Comparison of ENCODE assay signal across 8 cellular contexts in genomic region chr10:130109796-130110235, GRCh38. TPM values are rescaled to one million over a fixed set of nuclear protein-coding genes. Genes with fewer than 3 reads are reported as not detected.
A peak's percentile ranks its signal among the peaks of the same experiment; 100 is the strongest.
DNase-seq lines count a peak whose midpoint lies in the region; ATAC-seq, FAIRE-seq and TF ChIP-seq lines count a peak whose summit lies in the region.

No MANE protein-coding gene starts in this region.

- H3K36me3 ChIP-seq in mammary epithelial cell (ENCODE audit: insufficient read depth, low read length), result no peaks in the 10 kb centered on the region
- H3K36me3 ChIP-seq in small intestine (ENCODE audit: control insufficient read depth in 2 of 2, insufficient read depth in 2 of 2, low read length in 2 of 2), result no peaks in the 10 kb centered on the region

- CTCF ChIA-PET in mammary epithelial cell (lab: Charles Lee; ENCODE audit: low non-redundant PET), result interaction anchor here (0.6 to 0.7 kb wide), 2 partner anchors 17 to 407 kb away, joined by 3 read pairs; no protein-coding TSS in a partner anchor

- peak; percentile 31 for ATAC-seq in Right ventricle myocardium inferior
- ATAC-seq in GM18519 (IDR thresholded peaks at IDR 0.05; ENCODE audit: low FRiP score, unreplicated experiment), result no peak

- TSS peak; percentile 62 for BruUV-seq in mammary epithelial cell (replicated peaks; lab: Mats Ljungman, UMichigan)

- H3K9ac ChIP-seq in mammary epithelial cell (ENCODE audit: insufficient read depth, low read length), result peak overlapping the region; percentile 93

- dilution Hi-C loops in mammary epithelial cell (cut with HindIII; ENCODE audit: low sequenced_read_pairs), result no loop called here

- H3K27me3 ChIP-seq in mammary epithelial cell (ENCODE audit: insufficient read depth, low read length) (no peaks in the 10 kb centered on the region), small intestine (ENCODE audit: control insufficient read depth in 2 of 2, insufficient read depth in 2 of 2, low read length in 2 of 2) (no peaks in the 10 kb centered on the region)

- peak overlapping the region; percentile 97 for H2AFZ ChIP-seq in mammary epithelial cell (ENCODE audit: low read depth, low read length)

- no peaks in the 10 kb centered on the region for H4K20me1 ChIP-seq in mammary epithelial cell (ENCODE audit: insufficient read depth, low read length)

- H3K4me2 ChIP-seq in mammary epithelial cell (ENCODE audit: insufficient read depth, low read depth, low read length), result peak overlapping the region; percentile 95

- peak overlapping the region; percentile 74 to 93 (median 84) for H3K4me3 ChIP-seq in mammary epithelial cell (replicated peaks in 1 of 3; ENCODE audit: insufficient read depth in 1 of 3, low read depth in 2 of 3, low read length in 3 of 3)
- H3K4me3 ChIP-seq in small intestine (ENCODE audit: low read depth in 1 of 2, low read length in 2 of 2), result peak overlapping the region; percentile 67 to 69

- intact Hi-C loops in Right ventricle myocardium inferior (cut with DNase I), result loop anchor here (5.0 kb wide), 1 partner anchor 138 kb away; no protein-coding TSS in a partner anchor
- intact Hi-C loops in cardiac septum (cut with DNase I), result loop anchor here (10.0 kb wide), 1 partner anchor 135 kb away; no protein-coding TSS in a partner anchor
- intact Hi-C loops in mammary epithelial cell (cut with micrococcal nuclease), result loop anchor here (1.0 to 5.0 kb wide), 3 partner anchors 26 to 1478 kb away; partner anchors contain the start of gene GLRX3

- H3K9me3 ChIP-seq in mammary epithelial cell (replicated peaks; ENCODE audit: insufficient read depth, low read length), result no peaks in the 10 kb centered on the region
- no peaks in the 10 kb centered on the region for H3K9me3 ChIP-seq in small intestine (ENCODE audit: control insufficient read depth, low read depth)

- DNase-seq in Right ventricle myocardium inferior (ENCODE audit: missing footprints) (no peak), cardiac septum (ENCODE audit: low spot score) (no peak), NCI-H2029 (lab: John Stamatoyannopoulos, UW) (peak; percentile 29), UCSD-AML1 (lab: John Stamatoyannopoulos, UW; ENCODE audit: unreplicated experiment) (peak; percentile 57), mammary epithelial cell (peak; percentile 67), iPS-NIHi7 (ENCODE audit: extremely low spot score) (peak; percentile 64), small intestine (peak; percentile 87)

- TF ChIP-seq CTCF in mammary epithelial cell (conservative IDR thresholded peaks at IDR 0.05 in 1 of 2, IDR thresholded peaks at IDR 0.05 in 1 of 2; ENCODE audit: extremely low read depth in 1 of 2, insufficient read depth in 1 of 2, low read depth in 1 of 2, low read length in 2 of 2), result peak; percentile 80 to 86

- peaks cover 11% of the 10 kb centered on the region for H3K4me1 ChIP-seq in mammary epithelial cell (ENCODE audit: insufficient read depth, low read length)
- peaks cover 2 to 3% of the 10 kb centered on the region in 2 donors for H3K4me1 ChIP-seq in small intestine (ENCODE audit: control insufficient read depth in 2 of 2, insufficient read depth in 1 of 2, low read depth in 1 of 2, low read length in 1 of 2)

- H3K79me2 ChIP-seq in mammary epithelial cell (ENCODE audit: insufficient read depth, low read length), result peaks cover 16% of the 10 kb centered on the region

- 2% methylated on average over 5 of the region's 8 CpGs for WGBS in mammary epithelial cell (ENCODE audit: low coverage, missing lambda C conversion rate)
- WGBS in small intestine, 3 donors, result 0 to 1% (median 1%) methylated on average over 8 of the region's 8 CpGs

- no peak for FAIRE-seq in small intestine (lab: Jason Lieb, UNC)

- in situ Hi-C loops in mammary epithelial cell (cut with MboI; ENCODE audit: low sequenced_read_pairs in 2 of 2), result no loop called here

- H3K27ac ChIP-seq in mammary epithelial cell (ENCODE audit: insufficient read depth, low read depth, low read length) (peak overlapping the region; percentile 94), small intestine (ENCODE audit: low read depth in 1 of 2, low read length in 1 of 2) (peak overlapping the region; percentile 87 to 91)

RNA-seq across cellular contexts. Expression of gene C10orf143, which starts 0.8 kb away (rescaled TPM):
- 1.4 TPM for total RNA-seq in Right ventricle myocardium inferior
- total RNA-seq in cardiac septum, result 2.6 TPM
- 1 to 10 TPM; 1.3 to 2.4 TPM for total RNA-seq in mammary epithelial cell
- polyA plus RNA-seq in mammary epithelial cell, result 0.69 TPM
- not detected for polyA minus RNA-seq in mammary epithelial cell
- 1 to 10 TPM; 3.7 to 8.1 (median 6.9) TPM for polyA plus RNA-seq in small intestine

RNA-seq across cellular contexts. Expression of gene GLRX3, which starts 26.4 kb away (rescaled TPM):
- total RNA-seq in Right ventricle myocardium inferior, result 74.3 TPM
- total RNA-seq in cardiac septum, result 67.5 TPM
- total RNA-seq in mammary epithelial cell, result 100 to 1,000 TPM in 1 of 2 donors, 10 to 100 TPM in 1; 77.8 to 151 TPM
- 123 TPM for polyA plus RNA-seq in mammary epithelial cell
- 56.3 TPM for polyA minus RNA-seq in mammary epithelial cell
- 10 to 100 TPM; 51.3 to 66.9 (median 55.4) TPM for polyA plus RNA-seq in small intestine

Comparison
In these comparisons a context has a peak if more than half of its experiments do, and no peak if none do; other contexts are left out.
1. DNase-seq: peak in NCI-H2029 (single experiment), UCSD-AML1 (single experiment), mammary epithelial cell (single experiment), iPS-NIHi7 (single experiment) and small intestine (single experiment); none in Right ventricle myocardium inferior (single experiment) and cardiac septum (single experiment).